ENCODE assay signal across 8 cellular contexts in the genomic region with DNA sequence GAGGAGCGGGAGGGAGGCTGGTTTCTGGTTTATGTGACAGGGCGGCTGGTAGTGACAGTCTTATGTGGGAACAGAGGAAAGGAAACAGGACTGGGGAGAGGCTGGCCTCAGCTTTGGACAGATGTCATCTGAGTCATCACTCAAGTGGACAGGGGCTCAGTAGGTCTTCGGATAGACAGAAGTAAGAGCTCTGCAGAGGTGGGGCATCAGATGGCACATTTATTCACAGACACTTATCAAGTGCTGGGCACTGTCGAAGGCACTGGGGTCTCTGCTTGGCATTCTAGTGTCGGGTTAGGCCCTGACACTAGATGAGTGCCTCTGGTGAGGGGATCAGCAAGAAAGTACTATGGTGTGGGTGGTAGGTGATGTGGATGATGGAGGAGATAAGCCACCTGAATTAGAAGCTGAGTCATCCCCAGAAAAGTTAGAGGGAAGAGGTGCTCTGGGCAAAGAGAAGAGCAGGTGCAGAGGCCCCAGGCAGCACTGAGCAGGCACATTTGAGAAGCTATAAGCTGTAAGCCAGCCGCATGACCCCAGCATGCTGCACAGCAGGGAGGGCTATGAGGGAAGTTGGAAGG. TPM values are rescaled to one million over a fixed set of nuclear protein-coding genes. Genes with fewer than 3 reads are reported as not detected.
DNase-seq lines count a peak whose midpoint lies in the region; ATAC-seq, FAIRE-seq and TF ChIP-seq lines count a peak whose summit lies in the region.

No MANE protein-coding gene starts in this region.

- no peaks in the 10 kb centered on the region for H3K9me3 ChIP-seq in psoas muscle

- POLR2A ChIA-PET in activated CD8-positive, alpha-beta T cell treated with anti-CD3 and anti-CD28 coated beads for 36 hours (lab: Charles Lee), result interaction anchor here (0.7 to 1.3 kb wide), 3 partner anchors 11 to 57 kb away, joined by 3 to 4 read pairs (median 3); no protein-coding TSS in a partner anchor

- 71 to 87% (median 73%) methylated on average over 6 of the region's 6 CpGs for WGBS in psoas muscle, 3 donors

- peak overlapping the region; percentile 1 for H3K4me3 Mint-ChIP-seq in activated CD8-positive, alpha-beta T cell treated with anti-CD3 and anti-CD28 coated beads for 36 hours

- no peaks in the 10 kb centered on the region for H3K27me3 ChIP-seq in psoas muscle (ENCODE audit: insufficient read depth in 3 of 3, low read length in 2 of 3)

- no peak for TF ChIP-seq CTCF in activated CD8-positive, alpha-beta T cell treated with anti-CD3 and anti-CD28 coated beads for 36 hours (IDR thresholded peaks at IDR 0.05)
- TF ChIP-seq CTCF in psoas muscle (IDR thresholded peaks at IDR 0.05), result no peak

- H3K4me1 ChIP-seq in psoas muscle, result peaks cover 50% of the 10 kb centered on the region

- intact Hi-C loops in activated CD8-positive, alpha-beta T cell treated with anti-CD3 and anti-CD28 coated beads for 36 hours (cut with micrococcal nuclease), result loop anchor here (5.0 kb wide), 1 partner anchor 42 kb away; no protein-coding TSS in a partner anchor
- intact Hi-C loops in psoas muscle (cut with DNase I), result loop anchor here in 1 of 2 donors (5.0 kb wide), 1 partner anchor 147 kb away; the partner anchor contains the start of gene TBC1D9B

- CTCF ChIA-PET in activated CD8-positive, alpha-beta T cell treated with anti-CD3 and anti-CD28 coated beads for 36 hours (lab: Charles Lee), result no interaction called here

- H3K4me1 Mint-ChIP-seq in activated CD8-positive, alpha-beta T cell treated with anti-CD3 and anti-CD28 coated beads for 36 hours (ENCODE audit: low read depth), result peaks cover 50% of the 10 kb centered on the region

- no peak overlapping the region for H3K4me3 ChIP-seq in psoas muscle

- FAIRE-seq in GM12891 (lab: Jason Lieb, UNC), result peak; percentile 89

- TF ChIP-seq POLR2A in GM12891 (IDR thresholded peaks at IDR 0.05; ENCODE audit: low read depth, low read length), result no peak

- peak overlapping the region; percentile 75 for H3K27ac Mint-ChIP-seq in activated CD8-positive, alpha-beta T cell treated with anti-CD3 and anti-CD28 coated beads for 36 hours

- no peak for DNase-seq in GM12891 (ENCODE audit: insufficient read length, low spot score)
- DNase-seq in activated CD8-positive, alpha-beta T cell treated with anti-CD3 and anti-CD28 coated beads for 36 hours, result peak; percentile 37
- DNase-seq in psoas muscle, result peak in 1 of 2 donors; percentile 35
- DNase-seq in DMS114 treated with DMSO at 0.1 percent for 48 hours (lab: John Stamatoyannopoulos, UW; ENCODE audit: unreplicated experiment), result no peak
- no peak for DNase-seq in kidney glomerular epithelial cell (lab: John Stamatoyannopoulos, UW)

- H3K9me3 Mint-ChIP-seq in activated CD8-positive, alpha-beta T cell treated with anti-CD3 and anti-CD28 coated beads for 36 hours, result no peaks in the 10 kb centered on the region

- H3K36me3 Mint-ChIP-seq in activated CD8-positive, alpha-beta T cell treated with anti-CD3 and anti-CD28 coated beads for 36 hours (ENCODE audit: low read depth), result peaks cover 6% of the 10 kb centered on the region

- no peaks in the 10 kb centered on the region for H3K27me3 Mint-ChIP-seq in activated CD8-positive, alpha-beta T cell treated with anti-CD3 and anti-CD28 coated beads for 36 hours

- H3K36me3 ChIP-seq in psoas muscle (ENCODE audit: insufficient read depth in 1 of 2, low read depth in 1 of 2), result no peaks in the 10 kb centered on the region

- peak overlapping the region; percentile 72 for H3K27ac ChIP-seq in psoas muscle

- ATAC-seq in HG02610 (IDR thresholded peaks at IDR 0.05; ENCODE audit: unreplicated experiment) (peak; percentile 47), psoas muscle (peak; percentile 66 to 86 (median 73)), GM18861 (IDR thresholded peaks at IDR 0.05; ENCODE audit: unreplicated experiment) (no peak), GM19397 (IDR thresholded peaks at IDR 0.05; ENCODE audit: unreplicated experiment) (no peak)
- ATAC-seq in activated CD8-positive, alpha-beta T cell treated with anti-CD3 and anti-CD28 coated beads for 36 hours, result peak; percentile 77

TF ChIP-seq in GM12891, 5 proteins besides CTCF, POLR2A, EP300 and RAD21:
- TF ChIP-seq SPI1 (IDR thresholded peaks at IDR 0.05; ENCODE audit: low read depth, low read length) (peak; percentile 12; the same call in 1 of the 2 replicates), POLR2AphosphoS5 (IDR thresholded peaks at IDR 0.05; ENCODE audit: low read depth, low read length) (no peak), PAX5 (IDR thresholded peaks at IDR 0.05; ENCODE audit: insufficient read depth, low read length, severe bottlenecking) (no peak), POU2F2 (IDR thresholded peaks at IDR 0.05; ENCODE audit: low read depth, low read length) (peak; percentile 40; the same call in 1 of the 2 replicates), TAF1 (IDR thresholded peaks at IDR 0.05; ENCODE audit: low read depth, low read length) (no peak)

RNA-seq across cellular contexts. Expression of gene MAML1, which starts 27.4 kb away (rescaled TPM):
- 7.9 TPM for polyA plus RNA-seq in GM12891 (2012; ENCODE audit: low read depth, missing spikeins)
- total RNA-seq in activated CD8-positive, alpha-beta T cell treated with anti-CD3 and anti-CD28 coated beads for 36 hours, result 10 to 100 TPM; 26.1 to 26.6 TPM
- total RNA-seq in psoas muscle, result 10 to 100 TPM; 11.2 to 16.0 (median 12.3) TPM
- 10 to 100 TPM in 1 of 3 donors, 1 to 10 TPM in 2; 4.6 to 12.1 (median 5.8) TPM for polyA plus RNA-seq in psoas muscle

RNA-seq across cellular contexts. Expression of gene LTC4S, which starts 33.7 kb away (rescaled TPM):
- polyA plus RNA-seq in GM12891 (2012; ENCODE audit: low read depth, missing spikeins), result not detected
- total RNA-seq in activated CD8-positive, alpha-beta T cell treated with anti-CD3 and anti-CD28 coated beads for 36 hours, result 1 to 10 TPM in 1 of 2 experiments, not detected in 1; 1.3 TPM
- total RNA-seq in psoas muscle, result 1 to 10 TPM; 1.7 to 6.7 (median 4.5) TPM
- polyA plus RNA-seq in psoas muscle, result 1 to 10 TPM; 1.5 to 2.2 (median 2.1) TPM

RNA-seq across cellular contexts. Expression of gene MGAT4B, which starts 46.6 kb away (rescaled TPM):
- 27.7 TPM for polyA plus RNA-seq in GM12891 (2012; ENCODE audit: low read depth, missing spikeins)
- 10 to 100 TPM; 62.8 to 65.9 TPM for total RNA-seq in activated CD8-positive, alpha-beta T cell treated with anti-CD3 and anti-CD28 coated beads for 36 hours
- 10 to 100 TPM; 29.3 to 58.4 (median 50.7) TPM for total RNA-seq in psoas muscle
- polyA plus RNA-seq in psoas muscle, result 100 to 1,000 TPM in 1 of 3 donors, 10 to 100 TPM in 2; 40.9 to 136 (median 63.4) TPM

Comparison
In these comparisons a context has a peak if more than half of its experiments do, and no peak if none do; other contexts are left out.
1. ATAC-seq: peak in HG02610 (single experiment), activated CD8-positive, alpha-beta T cell treated with anti-CD3 and anti-CD28 coated beads for 36 hours (single experiment) and psoas muscle (4 of 4); none in GM18861 (single experiment) and GM19397 (single experiment).